Comparison of ENCODE assay signal across 10 cellular contexts in genomic region chr10:33365871-33366411, GRCh38. TPM values are rescaled to one million over a fixed set of nuclear protein-coding genes. Genes with fewer than 3 reads are reported as not detected.
A peak's percentile ranks its signal among the peaks of the same experiment; 100 is the strongest.
DNase-seq lines count a peak whose midpoint lies in the region; ATAC-seq, FAIRE-seq and TF ChIP-seq lines count a peak whose summit lies in the region.
"Had no signal": no experiment of that assay in that cellular context is flagged by ENCODE, and none has a peak within 500 bp of the region (broad histone marks: within the 10 kb centered on the region; RNA-seq: fewer than 3 reads in every experiment).

No MANE protein-coding gene starts in this region.

- H3K27ac ChIP-seq in astrocyte (ENCODE audit: low read depth, low read length): peak overlapping the region; percentile 88

- ATAC-seq in GM18519 (IDR thresholded peaks at IDR 0.05; ENCODE audit: low FRiP score, unreplicated experiment): no peak
- no peak for ATAC-seq in HG03025 (IDR thresholded peaks at IDR 0.05; ENCODE audit: low FRiP score, unreplicated experiment)
- ATAC-seq in HG02642 (IDR thresholded peaks at IDR 0.05; ENCODE audit: poor library complexity, unreplicated experiment): no peak

- no peaks in the 10 kb centered on the region for H3K79me2 ChIP-seq in astrocyte (ENCODE audit: insufficient read depth, low read length)

- peak; percentile 40 for DNase-seq in GF-D8 (lab: John Stamatoyannopoulos, UW)
- DNase-seq in MV-4-11 (lab: John Stamatoyannopoulos, UW): peak; percentile 99
- DNase-seq in astrocyte (ENCODE audit: low read depth): peak; percentile 98
- no peak for DNase-seq in osteocyte (ENCODE audit: extremely low spot score, unreplicated experiment)
- no peak for DNase-seq in D341Med (ENCODE audit: low spot score)
- DNase-seq: stimulated activated CD8-positive, alpha-beta memory T cell treated with anti-CD3 and anti-CD28 coated beads, Interleukin-4, amount 100 ng/mL, for 48 hours had no signal

- H3K27me3 ChIP-seq in astrocyte (ENCODE audit: insufficient read depth, low read length): no peaks in the 10 kb centered on the region

- no peak for TF ChIP-seq CTCF in astrocyte (IDR thresholded peaks at IDR 0.05; ENCODE audit: insufficient read depth, low read depth, low read length)
- TF ChIP-seq CTCF in osteocyte (IDR thresholded peaks at IDR 0.05): no peak

- peak overlapping the region; percentile 56 for H3K9ac ChIP-seq in astrocyte (ENCODE audit: low read length)

- FAIRE-seq in astrocyte (lab: Jason Lieb, UNC): peak; percentile 100

- H3K4me3 ChIP-seq in astrocyte (ENCODE audit: insufficient read depth, low read depth, low read length): no peak overlapping the region

- peaks cover 16% of the 10 kb centered on the region for H3K4me1 ChIP-seq in astrocyte (ENCODE audit: insufficient read depth, low read length)

- H3K4me1 Mint-ChIP-seq in astrocyte (ENCODE audit: low read depth, unreplicated experiment) (peaks cover 22% of the 10 kb centered on the region), osteocyte (ENCODE audit: unreplicated experiment) (no peaks in the 10 kb centered on the region)
- H3K4me1 Mint-ChIP-seq: memory B cell had no signal

- no peak overlapping the region for H2AFZ ChIP-seq in astrocyte (ENCODE audit: low read depth, low read length)

- H3K4me3 Mint-ChIP-seq in astrocyte (ENCODE audit: unreplicated experiment): no peak overlapping the region
- H3K4me3 Mint-ChIP-seq in osteocyte (ENCODE audit: unreplicated experiment): no peak overlapping the region
- H3K4me3 Mint-ChIP-seq: memory B cell had no signal

- H3K9me3 Mint-ChIP-seq in astrocyte (ENCODE audit: unreplicated experiment) (peaks cover 18% of the 10 kb centered on the region), osteocyte (ENCODE audit: unreplicated experiment) (peaks cover 9% of the 10 kb centered on the region)

- H4K20me1 ChIP-seq in astrocyte (ENCODE audit: insufficient read depth, low read length): no peaks in the 10 kb centered on the region

- H3K9me3 ChIP-seq in astrocyte (ENCODE audit: insufficient read depth, low read depth, low read length): peaks cover 12% of the 10 kb centered on the region

- H3K4me2 ChIP-seq in astrocyte (ENCODE audit: low read length): peak overlapping the region; percentile 73

- no peaks in the 10 kb centered on the region for H3K36me3 ChIP-seq in astrocyte (ENCODE audit: insufficient read depth, low read length)

- H3K27me3 Mint-ChIP-seq in astrocyte (ENCODE audit: low read depth, unreplicated experiment) (no peaks in the 10 kb centered on the region), osteocyte (ENCODE audit: unreplicated experiment) (no peaks in the 10 kb centered on the region)

- H3K27ac Mint-ChIP-seq in astrocyte (ENCODE audit: unreplicated experiment) (peak overlapping the region; percentile 98), osteocyte (ENCODE audit: unreplicated experiment) (peak overlapping the region; percentile 27)
- H3K27ac Mint-ChIP-seq: memory B cell had no signal

- H3K36me3 Mint-ChIP-seq in astrocyte (ENCODE audit: low read depth, unreplicated experiment): no peaks in the 10 kb centered on the region
- H3K36me3 Mint-ChIP-seq in osteocyte (ENCODE audit: unreplicated experiment): no peaks in the 10 kb centered on the region

RNA-seq across cellular contexts. Expression of gene NRP1, which starts 31.5 kb away (rescaled TPM):
- total RNA-seq in astrocyte (59.4 and 73.5 TPM in 2 replicates), osteocyte (208 and 222 TPM in 2 replicates)

Comparison
In these comparisons a context has a peak if more than half of its experiments do, and no peak if none do; other contexts are left out.
1. DNase-seq: peak in GF-D8 (single experiment), MV-4-11 (single experiment) and astrocyte (single experiment); none in osteocyte (single experiment) and D341Med (single experiment).